8 cellular contexts compared by ENCODE assay signal in genomic region chr17:38509772-38510423, GRCh38.
DNase-seq lines count a peak whose midpoint lies in the region; ATAC-seq and TF ChIP-seq lines count a peak whose summit lies in the region.

No MANE protein-coding gene starts in this region.

- H3K36me3 ChIP-seq in lung (ENCODE audit: control insufficient read depth in 2 of 2, insufficient read depth in 2 of 2, low read length in 2 of 2), result peaks cover 0 to 16% of the 10 kb centered on the region in 2 donors
- no peaks in the 10 kb centered on the region for H3K36me3 ChIP-seq in urinary bladder (ENCODE audit: insufficient read depth)

- H3K9me3 ChIP-seq in lung (ENCODE audit: control insufficient read depth in 2 of 2, insufficient read depth in 1 of 2, low read length in 1 of 2), result no peaks in the 10 kb centered on the region

- H3K9me3 Mint-ChIP-seq in activated naive CD4-positive, alpha-beta T cell treated with anti-CD3 and anti-CD28 coated beads, Interleukin-2, amount 10 ng/mL, durations not matched to agents 7 days and 5 days, result no peaks in the 10 kb centered on the region
- H3K9me3 Mint-ChIP-seq in dendritic cell treated with granulocyte-macrophage colony-stimulating factor and Interleukin-4, amounts not matched to agents 40 ng/mL and 50 ng/mL, for 4 days, result no peaks in the 10 kb centered on the region

- no peak overlapping the region for H3K4me3 ChIP-seq in lung
- peak overlapping the region; percentile 12 for H3K4me3 ChIP-seq in urinary bladder (ENCODE audit: low read depth, low read length)

- H3K36me3 Mint-ChIP-seq in activated naive CD4-positive, alpha-beta T cell treated with anti-CD3 and anti-CD28 coated beads, Interleukin-2, amount 10 ng/mL, durations not matched to agents 7 days and 5 days, result no peaks in the 10 kb centered on the region
- H3K36me3 Mint-ChIP-seq in dendritic cell treated with granulocyte-macrophage colony-stimulating factor and Interleukin-4, amounts not matched to agents 40 ng/mL and 50 ng/mL, for 4 days (ENCODE audit: low read depth), result no peaks in the 10 kb centered on the region

- peak; percentile 13 for ATAC-seq in lung (ENCODE audit: insufficient read depth, low FRiP score)

- H3K4me3 Mint-ChIP-seq in activated naive CD4-positive, alpha-beta T cell treated with anti-CD3 and anti-CD28 coated beads, Interleukin-2, amount 10 ng/mL, durations not matched to agents 7 days and 5 days, result peak overlapping the region; percentile 60
- peak overlapping the region; percentile 68 for H3K4me3 Mint-ChIP-seq in dendritic cell treated with granulocyte-macrophage colony-stimulating factor and Interleukin-4, amounts not matched to agents 40 ng/mL and 50 ng/mL, for 4 days

- DNase-seq in activated naive CD4-positive, alpha-beta T cell treated with anti-CD3 and anti-CD28 coated beads, Interleukin-2, amount 10 ng/mL, durations not matched to agents 7 days and 5 days, result no peak
- DNase-seq in activated naive CD4-positive, alpha-beta T cell treated with anti-CD3 and anti-CD28 coated beads, Interleukin-2, amount 50 U/mL, for 16 hours, result no peak
- no peak for DNase-seq in lung (ENCODE audit: low spot score)
- DNase-seq in LoVo (ENCODE audit: low spot score), result no peak
- no peak for DNase-seq in stimulated activated CD4-positive, alpha-beta T cell treated with anti-CD3 and anti-CD28 coated beads, Interleukin-4, amount 100 ng/mL, for 4 hours
- DNase-seq in NCI-H2081 treated with DMSO at 0.1 percent for 48 hours (lab: John Stamatoyannopoulos, UW), result no peak

- H3K27ac ChIP-seq in lung (ENCODE audit: low read depth in 1 of 2, low read length in 1 of 2), result no peak overlapping the region
- no peak overlapping the region for H3K27ac ChIP-seq in urinary bladder (ENCODE audit: low read depth)

- no peak overlapping the region for H3K27ac Mint-ChIP-seq in activated naive CD4-positive, alpha-beta T cell treated with anti-CD3 and anti-CD28 coated beads, Interleukin-2, amount 10 ng/mL, durations not matched to agents 7 days and 5 days
- H3K27ac Mint-ChIP-seq in dendritic cell treated with granulocyte-macrophage colony-stimulating factor and Interleukin-4, amounts not matched to agents 40 ng/mL and 50 ng/mL, for 4 days, result no peak overlapping the region

- intact Hi-C loops in dendritic cell treated with granulocyte-macrophage colony-stimulating factor and Interleukin-4, amounts not matched to agents 40 ng/mL and 50 ng/mL, for 4 days (cut with micrococcal nuclease), result no loop called here

- no peak for TF ChIP-seq CTCF in lung (IDR thresholded peaks at IDR 0.05; ENCODE audit: control extremely low read depth, extremely low read depth)

- 29 to 47% methylated on average over 46 to 81 of the region's 81 CpGs for WGBS in lung, 2 donors
- WGBS in urinary bladder, result 16% methylated on average over 81 of the region's 81 CpGs

- H3K27me3 Mint-ChIP-seq in activated naive CD4-positive, alpha-beta T cell treated with anti-CD3 and anti-CD28 coated beads, Interleukin-2, amount 10 ng/mL, durations not matched to agents 7 days and 5 days, result peaks cover 62% of the 10 kb centered on the region
- H3K27me3 Mint-ChIP-seq in dendritic cell treated with granulocyte-macrophage colony-stimulating factor and Interleukin-4, amounts not matched to agents 40 ng/mL and 50 ng/mL, for 4 days, result peaks cover 52% of the 10 kb centered on the region

- H3K4me1 ChIP-seq in lung (ENCODE audit: control insufficient read depth in 2 of 2, insufficient read depth in 2 of 2, low read length in 2 of 2) (peaks cover 0 to 7% of the 10 kb centered on the region in 2 donors), urinary bladder (ENCODE audit: insufficient read depth) (peaks cover 6% of the 10 kb centered on the region)

- H3K4me1 Mint-ChIP-seq in activated naive CD4-positive, alpha-beta T cell treated with anti-CD3 and anti-CD28 coated beads, Interleukin-2, amount 10 ng/mL, durations not matched to agents 7 days and 5 days, result peaks cover 11% of the 10 kb centered on the region
- H3K4me1 Mint-ChIP-seq in dendritic cell treated with granulocyte-macrophage colony-stimulating factor and Interleukin-4, amounts not matched to agents 40 ng/mL and 50 ng/mL, for 4 days (ENCODE audit: low read depth), result peaks cover 7% of the 10 kb centered on the region

- CTCF ChIA-PET in activated naive CD4-positive, alpha-beta T cell treated with anti-CD3 and anti-CD28 coated beads, Interleukin-2, amount 10 ng/mL, durations not matched to agents 7 days and 5 days (lab: Charles Lee), result interaction anchor here (0.7 to 2.0 kb wide), 8 partner anchors 11 to 153 kb away, joined by 3 to 10 read pairs (median 4); no protein-coding TSS in a partner anchor

- H3K27me3 ChIP-seq in lung (ENCODE audit: control insufficient read depth, insufficient read depth), result no peaks in the 10 kb centered on the region
